Comparison of ENCODE assay signal across 8 cellular contexts in the genomic region with DNA sequence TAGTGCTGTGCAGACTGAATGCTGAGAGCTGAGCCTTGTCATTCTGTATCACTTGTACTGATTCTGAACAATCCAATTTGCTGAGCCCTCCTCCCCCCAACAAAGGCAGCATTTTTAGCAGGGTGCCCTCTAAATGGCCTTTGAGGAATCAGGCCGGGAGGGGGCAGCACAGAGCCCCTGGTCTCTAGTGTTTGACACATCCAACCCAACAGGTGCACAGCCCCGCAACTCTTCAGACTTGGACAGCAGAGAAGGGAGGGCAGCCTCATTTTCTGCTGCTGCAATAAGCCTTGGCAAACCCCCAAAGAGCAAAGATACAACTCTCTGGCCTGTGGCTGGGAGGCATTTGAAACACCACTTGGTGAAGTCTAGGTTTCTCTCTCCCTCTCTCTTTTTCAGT. TPM values are rescaled to one million over a fixed set of nuclear protein-coding genes. Genes with fewer than 3 reads are reported as not detected.
DNase-seq lines count a peak whose midpoint lies in the region; ATAC-seq and TF ChIP-seq lines count a peak whose summit lies in the region.

No MANE protein-coding gene starts in this region.

- H3K9me3 Mint-ChIP-seq in CD14-positive monocyte: peaks cover 0 to 1% (median 0%) of the 10 kb centered on the region in 7 donors

- H3K27ac Mint-ChIP-seq in CD14-positive monocyte: no peak overlapping the region

- H3K4me1 Mint-ChIP-seq in CD14-positive monocyte: peaks cover 11% of the 10 kb centered on the region

- peak; percentile 69 for ATAC-seq in GM19328 (IDR thresholded peaks at IDR 0.05; ENCODE audit: unreplicated experiment)
- ATAC-seq in HG03469 (IDR thresholded peaks at IDR 0.05; ENCODE audit: unreplicated experiment): no peak

- H3K4me3 ChIP-seq in retinal pigment epithelial cell (ENCODE audit: low read length): no peak overlapping the region

- intact Hi-C loops in CD14-positive monocyte (cut with micrococcal nuclease): no loop called here

- TF ChIP-seq CTCF in CD14-positive monocyte (IDR thresholded peaks at IDR 0.05) (peak; percentile 57), retinal pigment epithelial cell (conservative IDR thresholded peaks at IDR 0.05; ENCODE audit: low read depth, low read length) (peak; percentile 57)

- no peak overlapping the region for H3K4me3 Mint-ChIP-seq in CD14-positive monocyte

- H3K36me3 Mint-ChIP-seq in CD14-positive monocyte: no peaks in the 10 kb centered on the region

- H3K27me3 Mint-ChIP-seq in CD14-positive monocyte (ENCODE audit: low read depth in 3 of 3): peaks cover 0 to 2% (median 2%) of the 10 kb centered on the region in 3 donors

- DNase-seq in CD14-positive monocyte (ENCODE audit: low spot score): no peak
- DNase-seq in NCI-H2029 (lab: John Stamatoyannopoulos, UW): peak; percentile 4
- peak; percentile 32 for DNase-seq in activated T-cell treated with anti-CD3 and anti-CD28 coated beads for 1 hour (ENCODE audit: low read depth)
- DNase-seq in glomerular visceral epithelial cell (ENCODE audit: extremely low spot score): peak; percentile 6
- DNase-seq in retinal pigment epithelial cell (ENCODE audit: low read depth): no peak
- DNase-seq in SKM-1 treated with dmso at 0.1 percent for 144 hours (lab: John Stamatoyannopoulos, UW; ENCODE audit: unreplicated experiment): no peak

RNA-seq across cellular contexts. Expression of a gene that starts 3.4 kb away (rescaled TPM):
- not detected for polyA plus RNA-seq in CD14-positive monocyte

RNA-seq across cellular contexts. Expression of a gene that starts 54.1 kb away (rescaled TPM):
- polyA plus RNA-seq in CD14-positive monocyte: 1 to 10 TPM in 1 of 2 donors, under 1 TPM in 1; 0.10 to 1.2 TPM

Comparison
In these comparisons a context has a peak if more than half of its experiments do, and no peak if none do; other contexts are left out.
1. DNase-seq: peak in NCI-H2029 (single experiment), activated T-cell treated with anti-CD3 and anti-CD28 coated beads for 1 hour (single experiment) and glomerular visceral epithelial cell (single experiment); none in CD14-positive monocyte (single experiment), retinal pigment epithelial cell (single experiment) and SKM-1 treated with dmso at 0.1 percent for 144 hours (single experiment).